9 cellular contexts compared by ENCODE assay signal in the genomic region with DNA sequence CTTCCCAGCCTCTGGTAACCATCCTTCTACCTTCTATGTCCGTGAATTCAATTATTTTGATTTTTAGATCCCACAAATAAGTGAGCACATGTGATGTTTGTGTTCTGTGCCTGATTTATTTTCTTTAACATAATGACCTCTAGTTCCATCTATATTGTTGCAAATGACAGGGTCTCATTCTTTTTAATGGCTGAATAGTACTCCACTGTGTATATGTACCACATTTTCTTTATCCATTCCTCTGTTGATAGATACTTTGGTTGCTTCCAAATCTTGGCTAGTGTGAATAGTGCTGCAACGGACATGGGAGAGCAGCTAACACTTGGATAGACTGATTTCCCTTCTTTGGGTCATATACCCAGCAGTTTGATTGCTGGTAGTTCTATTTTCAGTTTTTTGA.
"Had no signal": no experiment of that assay in that cellular context is flagged by ENCODE, and none has a peak within 500 bp of the region (broad histone marks: within the 10 kb centered on the region; RNA-seq: fewer than 3 reads in every experiment).

No MANE protein-coding gene starts in this region.

- ATAC-seq: GM23338, HepG2 had no signal

- H3K27ac Mint-ChIP-seq: GM23338, H9, HFFc6, IgD-negative memory B cell had no signal

- H3K4me2 ChIP-seq: GM23338 had no signal

- H3K4me3 ChIP-seq: GM23338 had no signal

- DNase-seq: H9, HCEC 1CT, HFFc6 had no signal

- FAIRE-seq: H1, H54, HepG2 had no signal

- H2AFZ ChIP-seq: GM23338 had no signal

- H3K4me1 Mint-ChIP-seq: GM23338, H9 had no signal

- H3K36me3 Mint-ChIP-seq: IgD-negative memory B cell had no signal

- H3K27ac ChIP-seq: HL-60 had no signal

- H3K4me3 Mint-ChIP-seq: GM23338, H9, HFFc6, IgD-negative memory B cell had no signal

- H3K9me3 Mint-ChIP-seq: HFFc6 had no signal
